Comparison of ENCODE assay signal across 23 cellular contexts in the genomic region with DNA sequence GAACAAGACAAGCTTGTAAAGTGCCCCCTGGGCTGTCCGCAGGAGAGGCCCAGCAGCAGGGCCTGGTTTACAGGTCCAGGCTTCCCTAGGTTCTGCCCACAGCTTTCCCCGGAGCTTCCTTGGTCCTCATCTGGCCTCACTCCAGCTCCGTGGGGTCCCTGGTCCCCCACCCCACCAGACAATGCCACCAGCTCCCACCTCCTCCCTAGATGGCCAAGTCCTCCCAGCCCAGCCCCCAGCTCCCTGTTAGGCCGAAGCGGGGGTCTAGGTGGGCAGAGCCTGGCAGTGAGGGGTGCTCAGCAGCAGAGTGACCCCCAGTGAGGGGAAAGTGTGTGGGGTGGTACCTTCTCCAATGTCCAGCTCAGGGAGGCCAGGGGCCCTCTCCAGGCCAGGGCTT.
"Had no signal": no experiment of that assay in that cellular context is flagged by ENCODE, and none has a peak within 500 bp of the region (broad histone marks: within the 10 kb centered on the region; RNA-seq: fewer than 3 reads in every experiment).

No MANE protein-coding gene starts in this region.

- H3K4me1 ChIP-seq: foreskin keratinocyte had no signal

- H3K4me3 Mint-ChIP-seq: immature natural killer cell, mesothelial cell of epicardium had no signal

- FAIRE-seq: colon, endothelial cell of umbilical vein, frontal cortex had no signal

- H3K27me3 ChIP-seq: dorsolateral prefrontal cortex, esophagus muscularis mucosa, foreskin keratinocyte, gastroesophageal sphincter, heart left ventricle, hepatocyte, left lung had no signal

- H3K4me2 ChIP-seq: hepatocyte had no signal

- DNase-seq: dermis blood vessel endothelial cell; dorsolateral prefrontal cortex; effector CD4-positive, alpha-beta T cell; effector memory CD4-positive, alpha-beta T cell; foreskin keratinocyte; hypothalamus; immature natural killer cell; islet precursor cell; left cardiac atrium; left ventricle myocardium superior; lower lobe of right lung; mesenchymal stem cell; mucosa of descending colon had no signal

- H3K36me3 Mint-ChIP-seq: mesothelial cell of epicardium had no signal

- H3K9me3 Mint-ChIP-seq: immature natural killer cell, mesothelial cell of epicardium had no signal

- H3K9me3 ChIP-seq: esophagus muscularis mucosa, gastroesophageal sphincter, heart left ventricle, left lung, lower lobe of right lung, mucosa of descending colon had no signal

- H3K4me3 ChIP-seq: coronary artery, dorsolateral prefrontal cortex, esophagus muscularis mucosa, gastroesophageal sphincter, heart left ventricle, hepatocyte, left lung, lower lobe of right lung, mucosa of descending colon had no signal

- H3K27ac ChIP-seq: coronary artery, esophagus muscularis mucosa, foreskin keratinocyte, gastroesophageal sphincter, heart left ventricle, hepatocyte, left lung, lower lobe of right lung had no signal

- H2AFZ ChIP-seq: hepatocyte had no signal

- H3K27ac Mint-ChIP-seq: immature natural killer cell, mesothelial cell of epicardium had no signal
